In the genomic region with DNA sequence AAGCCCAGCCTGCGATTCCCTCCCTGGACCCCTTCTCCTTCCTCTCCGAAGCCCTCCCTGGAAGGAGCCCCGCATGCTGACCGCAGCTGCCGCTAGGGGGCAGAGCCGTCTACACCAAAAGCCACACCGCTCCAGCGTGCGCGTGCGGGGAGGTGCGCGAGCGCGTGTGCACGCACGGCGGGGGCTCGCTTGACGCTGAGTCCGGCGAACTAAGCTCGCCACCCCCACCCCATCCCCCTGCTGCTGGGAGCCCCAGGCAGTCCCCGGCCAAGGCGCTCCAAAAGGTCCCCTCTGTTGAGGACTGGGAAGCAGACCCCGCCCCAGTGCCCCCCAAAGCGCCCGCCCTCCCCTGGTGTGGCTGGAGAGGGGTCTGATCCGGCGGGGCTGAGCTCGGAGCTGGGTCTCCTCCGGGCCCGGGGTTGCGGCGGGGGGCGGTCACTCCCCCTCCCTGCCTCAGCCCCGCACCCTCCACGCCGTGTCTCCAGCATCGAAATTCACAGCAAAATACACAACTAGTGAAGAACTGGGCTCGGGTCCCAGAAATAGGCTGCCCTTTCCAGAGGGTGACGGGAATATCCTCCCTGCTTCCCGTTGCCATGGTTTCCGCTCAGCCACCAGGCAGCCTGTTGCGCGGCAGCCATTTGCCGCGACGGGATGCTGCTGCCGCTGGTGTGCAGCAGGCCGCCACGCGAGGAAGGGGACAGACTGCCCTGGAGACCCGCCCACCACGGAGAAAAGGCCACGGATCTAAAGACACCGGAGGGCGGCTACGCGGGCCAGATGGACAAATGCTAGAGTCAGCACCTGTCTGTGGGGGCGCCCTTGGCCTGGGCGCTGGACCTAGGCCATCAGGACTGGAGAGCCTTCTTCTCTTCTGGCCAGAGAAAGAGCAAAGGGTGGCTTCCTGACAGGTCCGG, we compare ENCODE assay signal across 8 cellular contexts. TPM values are rescaled to one million over a fixed set of nuclear protein-coding genes. Genes with fewer than 3 reads are reported as not detected.
DNase-seq lines count a peak whose midpoint lies in the region; ATAC-seq and TF ChIP-seq lines count a peak whose summit lies in the region.

No MANE protein-coding gene starts in this region.

- H3K4me1 Mint-ChIP-seq in activated CD8-positive, alpha-beta T cell treated with anti-CD3 and anti-CD28 coated beads for 36 hours (ENCODE audit: low read depth): peaks cover 5% of the 10 kb centered on the region

- ATAC-seq in activated CD8-positive, alpha-beta T cell treated with anti-CD3 and anti-CD28 coated beads for 36 hours: peak; percentile 94
- ATAC-seq in lower lobe of right lung (peak; percentile 91 to 95), GM18870 (IDR thresholded peaks at IDR 0.05; ENCODE audit: unreplicated experiment) (no peak)

- H3K27me3 ChIP-seq in lower lobe of right lung (ENCODE audit: low read depth): no peaks in the 10 kb centered on the region

- no peaks in the 10 kb centered on the region for H3K4me1 ChIP-seq in lower lobe of right lung

- DNase-seq in Caki2 (ENCODE audit: low read depth) (peak; percentile 57), HCEC 1CT (peak; percentile 43), NCI-H2227 (lab: John Stamatoyannopoulos, UW; ENCODE audit: unreplicated experiment) (peak; percentile 94), dermis microvascular lymphatic vessel endothelial cell (ENCODE audit: low read depth in 2 of 2) (peak; percentile 41 to 66), lower lobe of right lung (peak; percentile 75)
- DNase-seq in activated CD8-positive, alpha-beta T cell treated with anti-CD3 and anti-CD28 coated beads for 36 hours: peak; percentile 81
- DNase-seq in stimulated activated CD4-positive, alpha-beta T cell treated with anti-CD3 and anti-CD28 coated beads, TNF-alpha, amount 100 ng/mL, for 24 hours (ENCODE audit: low read depth in 3 of 3): peak; percentile 52 to 72 (median 60)

- no peaks in the 10 kb centered on the region for H3K9me3 Mint-ChIP-seq in activated CD8-positive, alpha-beta T cell treated with anti-CD3 and anti-CD28 coated beads for 36 hours

- CTCF ChIA-PET in activated CD8-positive, alpha-beta T cell treated with anti-CD3 and anti-CD28 coated beads for 36 hours (lab: Charles Lee): interaction anchor here (0.8 to 3.0 kb wide), 13 partner anchors 10 to 73 kb away, joined by 3 to 27 read pairs (median 5); partner anchors contain the start of genes CCNQ and DUSP9

- H3K4me3 ChIP-seq in lower lobe of right lung: peak overlapping the region; percentile 48

- in situ Hi-C loops in Caki2 (cut with HindIII; ENCODE audit: low pct_unique_long_range_greater_than_20kb, low sequenced_read_pairs): no loop called here

- no peaks in the 10 kb centered on the region for H3K36me3 ChIP-seq in lower lobe of right lung

- no peaks in the 10 kb centered on the region for H3K27me3 Mint-ChIP-seq in activated CD8-positive, alpha-beta T cell treated with anti-CD3 and anti-CD28 coated beads for 36 hours

- no peaks in the 10 kb centered on the region for H3K9me3 ChIP-seq in lower lobe of right lung

- H3K27ac ChIP-seq in lower lobe of right lung: no peak overlapping the region

- POLR2A ChIA-PET in activated CD8-positive, alpha-beta T cell treated with anti-CD3 and anti-CD28 coated beads for 36 hours (lab: Charles Lee): no interaction called here

- no peaks in the 10 kb centered on the region for H3K36me3 Mint-ChIP-seq in activated CD8-positive, alpha-beta T cell treated with anti-CD3 and anti-CD28 coated beads for 36 hours (ENCODE audit: low read depth)

- H3K4me3 Mint-ChIP-seq in activated CD8-positive, alpha-beta T cell treated with anti-CD3 and anti-CD28 coated beads for 36 hours: peak overlapping the region; percentile 60

- TF ChIP-seq CTCF in activated CD8-positive, alpha-beta T cell treated with anti-CD3 and anti-CD28 coated beads for 36 hours (IDR thresholded peaks at IDR 0.05): peak; percentile 66
- TF ChIP-seq CTCF in lower lobe of right lung (IDR thresholded peaks at IDR 0.05): peak; percentile 79

- peak overlapping the region; percentile 61 for H3K27ac Mint-ChIP-seq in activated CD8-positive, alpha-beta T cell treated with anti-CD3 and anti-CD28 coated beads for 36 hours

- intact Hi-C loops in activated CD8-positive, alpha-beta T cell treated with anti-CD3 and anti-CD28 coated beads for 36 hours (cut with micrococcal nuclease): loop anchor here (10.0 kb wide), 1 partner anchor 55 kb away; no protein-coding TSS in a partner anchor
- intact Hi-C loops in lower lobe of right lung (cut with DNase I): no loop called here

RNA-seq across cellular contexts. Expression of gene CCNQ, which starts 11.2 kb away (rescaled TPM):
- 45.1 and 57.1 TPM in 2 replicates for total RNA-seq in Caki2 (2014; rRNA removed; shearing (Covaris generic); ENCODE audit: low replicate concordance)
- 10 to 100 TPM; 18.5 to 21.3 TPM for total RNA-seq in activated CD8-positive, alpha-beta T cell treated with anti-CD3 and anti-CD28 coated beads for 36 hours
- total RNA-seq in dermis microvascular lymphatic vessel endothelial cell (37.3 and 39.0 TPM in 2 replicates), lower lobe of right lung (17.0 TPM)

RNA-seq across cellular contexts. Expression of gene DUSP9, which starts 36.8 kb away (rescaled TPM):
- total RNA-seq in Caki2 (2014; rRNA removed; shearing (Covaris generic); ENCODE audit: low replicate concordance): 9.9 and 16.0 TPM in 2 replicates
- under 1 TPM in 1 of 2 experiments, not detected in 1; 0.14 TPM for total RNA-seq in activated CD8-positive, alpha-beta T cell treated with anti-CD3 and anti-CD28 coated beads for 36 hours
- under 0.01 and 0.13 TPM in 2 replicates for total RNA-seq in dermis microvascular lymphatic vessel endothelial cell
- total RNA-seq in lower lobe of right lung: not detected

Comparison
In these comparisons a context has a peak if more than half of its experiments do, and no peak if none do; other contexts are left out.
1. DNase-seq: peak in every context shown above with its lines; median percentile 94 in NCI-H2227; 81 in activated CD8-positive, alpha-beta T cell treated with anti-CD3 and anti-CD28 coated beads for 36 hours; 75 in lower lobe of right lung; 60 in stimulated activated CD4-positive, alpha-beta T cell treated with anti-CD3 and anti-CD28 coated beads, TNF-alpha, amount 100 ng/mL, for 24 hours; 57 in Caki2; 54 in dermis microvascular lymphatic vessel endothelial cell; 43 in HCEC 1CT.